24 cellular contexts compared by ENCODE assay signal in the genomic region with DNA sequence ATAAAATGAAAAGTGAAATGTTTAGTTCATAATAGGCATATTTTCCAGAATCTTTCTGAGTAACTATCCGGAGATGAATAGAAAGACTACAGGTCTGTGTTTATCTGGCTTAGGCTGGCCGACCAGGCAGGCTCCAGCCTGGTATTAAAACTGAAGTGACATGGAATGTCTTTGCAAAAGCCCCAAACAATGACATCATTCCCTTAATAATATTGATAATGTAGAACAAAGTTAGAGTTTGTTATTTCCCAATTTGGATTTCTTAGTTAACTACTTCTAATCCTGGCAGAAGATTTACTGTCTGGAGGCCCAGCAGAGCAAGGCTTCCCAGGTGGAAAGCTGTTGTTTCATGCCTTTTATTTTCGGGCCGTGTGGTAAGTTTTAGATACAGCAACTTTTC.
A peak's percentile ranks its signal among the peaks of the same experiment; 100 is the strongest.
DNase-seq lines count a peak whose midpoint lies in the region; ATAC-seq and TF ChIP-seq lines count a peak whose summit lies in the region.
"Had no signal": no experiment of that assay in that cellular context is flagged by ENCODE, and none has a peak within 500 bp of the region (broad histone marks: within the 10 kb centered on the region; RNA-seq: fewer than 3 reads in every experiment).

No MANE protein-coding gene starts in this region.

- no peak for TF ChIP-seq EP300 in sigmoid colon (IDR thresholded peaks at IDR 0.05)

- CTCF ChIA-PET in HEK293 (lab: Yijun Ruan, JAX), result no interaction called here

- H3K9me3 ChIP-seq in HEK293 (ENCODE audit: control insufficient read depth, insufficient read depth, low read depth, low read length) (no peaks in the 10 kb centered on the region), sigmoid colon (no peaks in the 10 kb centered on the region)

- H3K4me3 ChIP-seq in HEK293 (ENCODE audit: low read depth, low read length) (no peak overlapping the region), fibroblast of the aortic adventitia (ENCODE audit: low read depth, low read length) (no peak overlapping the region), sigmoid colon (no peak overlapping the region), foreskin fibroblast (ENCODE audit: low read depth in 1 of 2, low read length in 2 of 2) (no peak overlapping the region)

- peak; percentile 39 for DNase-seq in AG08396 (ENCODE audit: low spot score)
- DNase-seq in fibroblast of the aortic adventitia (ENCODE audit: low read depth), result peak; percentile 47
- DNase-seq in sigmoid colon, result no peak
- DNase-seq in foreskin fibroblast, result no peak
- no peak for DNase-seq in RKO (ENCODE audit: low spot score)
- no peak for DNase-seq in stimulated activated CD4-positive, alpha-beta T cell treated with anti-CD3 and anti-CD28 coated beads, Interleukin-1b, Interleukin-23, amount 100 ng/mL, for 48 hours
- DNase-seq: 8988T; AML-193; C1 segment of cervical spinal cord; CD4-positive, alpha-beta memory T cell; COR-L47; GDM1; H7; MM.1S; NCI-H1694; NCI-H2029 treated with DMSO at 0.1 percent for 48 hours; NCI-H226; NCI-H510A; NCI-H69; SHP77 had no signal

- no peak for TF ChIP-seq CTCF in HEK293 (tag by site-specific recombination; IDR thresholded peaks at IDR 0.05)
- TF ChIP-seq CTCF in fibroblast of the aortic adventitia (IDR thresholded peaks at IDR 0.05; ENCODE audit: insufficient read depth, low read length), result no peak
- no peak for TF ChIP-seq CTCF in sigmoid colon (IDR thresholded peaks at IDR 0.05)
- TF ChIP-seq CTCF in foreskin fibroblast (IDR thresholded peaks at IDR 0.05; ENCODE audit: low read depth, low read length), result no peak

- no peak for TF ChIP-seq POLR2A in sigmoid colon (IDR thresholded peaks at IDR 0.05)

- H3K27ac ChIP-seq in HEK293 (ENCODE audit: extremely low read depth, low read depth, low read length) (no peak overlapping the region), sigmoid colon (peak overlapping the region in 3 of 4 donors; percentile 33 to 42 (median 39))
- H3K27ac ChIP-seq: KMS-11, RWPE1 had no signal

- H3K4me1 ChIP-seq in HEK293 (ENCODE audit: control insufficient read depth, insufficient read depth, low read length) (no peaks in the 10 kb centered on the region), sigmoid colon (peaks cover 0 to 39% (median 16%) of the 10 kb centered on the region in 4 donors)

- 56 to 65% methylated on average over 4 of the region's 4 CpGs for whole genome bisulfite sequencing in sigmoid colon, 2 donors

- no peak for ATAC-seq in GM21528 (IDR thresholded peaks at IDR 0.05; ENCODE audit: low FRiP score, unreplicated experiment)

- intact Hi-C loops in sigmoid colon (cut with DNase I), result no loop called here

- no peaks in the 10 kb centered on the region for H3K27me3 ChIP-seq in sigmoid colon

- no peaks in the 10 kb centered on the region for H3K36me3 ChIP-seq in HEK293 (ENCODE audit: control insufficient read depth in 2 of 2, insufficient read depth in 1 of 2, low read length in 2 of 2)
- H3K36me3 ChIP-seq in sigmoid colon, result no peaks in the 10 kb centered on the region

- POLR2A ChIA-PET in HEK293 (lab: Yijun Ruan, JAX), result no interaction called here

TF ChIP-seq in HEK293, 187 proteins besides CTCF, POLR2A, EP300 and RAD21:
- TF ChIP-seq, protein P1, sequence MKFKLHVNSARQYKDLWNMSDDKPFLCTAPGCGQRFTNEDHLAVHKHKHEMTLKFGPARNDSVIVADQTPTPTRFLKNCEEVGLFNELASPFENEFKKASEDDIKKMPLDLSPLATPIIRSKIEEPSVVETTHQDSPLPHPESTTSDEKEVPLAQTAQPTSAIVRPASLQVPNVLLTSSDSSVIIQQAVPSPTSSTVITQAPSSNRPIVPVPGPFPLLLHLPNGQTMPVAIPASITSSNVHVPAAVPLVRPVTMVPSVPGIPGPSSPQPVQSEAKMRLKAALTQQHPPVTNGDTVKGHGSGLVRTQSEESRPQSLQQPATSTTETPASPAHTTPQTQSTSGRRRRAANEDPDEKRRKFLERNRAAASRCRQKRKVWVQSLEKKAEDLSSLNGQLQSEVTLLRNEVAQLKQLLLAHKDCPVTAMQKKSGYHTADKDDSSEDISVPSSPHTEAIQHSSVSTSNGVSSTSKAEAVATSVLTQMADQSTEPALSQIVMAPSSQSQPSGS (tag by site-specific recombination; IDR thresholded peaks at IDR 0.05; ENCODE audit: low read depth), result peak; percentile 78
- TF ChIP-seq ZBTB6 (tag by site-specific recombination; IDR thresholded peaks at IDR 0.05), result no peak
- TF ChIP-seq ZNF626 (tag by site-specific recombination; IDR thresholded peaks at IDR 0.05), result no peak
- TF ChIP-seq PRDM6 (tag by site-specific recombination; IDR thresholded peaks at IDR 0.05), result 0 out of 2 replicates have a peak, but pooled peaks have one; percentile 15
TF ChIP-seq in HEK293: peak in this region for 2.

Comparison
In these comparisons a context has a peak if more than half of its experiments do, and no peak if none do; other contexts are left out.
1. DNase-seq: peak in AG08396 (single experiment) and fibroblast of the aortic adventitia (single experiment); none in sigmoid colon (single experiment), foreskin fibroblast (0 of 2), RKO (single experiment) and stimulated activated CD4-positive, alpha-beta T cell treated with anti-CD3 and anti-CD28 coated beads, Interleukin-1b, Interleukin-23, amount 100 ng/mL, for 48 hours (single experiment).